Comparison of ENCODE assay signal across 24 cellular contexts in genomic region chr9:109050444-109050843, GRCh38.
"Had no signal": no experiment of that assay in that cellular context is flagged by ENCODE, and none has a peak within 500 bp of the region (broad histone marks: within the 10 kb centered on the region; RNA-seq: fewer than 3 reads in every experiment).

No MANE protein-coding gene starts in this region.

- H3K27ac ChIP-seq: heart left ventricle, neural progenitor cell, neutrophil, parathyroid adenoma, sigmoid colon, spleen, suprapubic skin, thoracic aorta, tibial artery, uterus had no signal

- H3K4me3 ChIP-seq: heart left ventricle, lung, neural progenitor cell, sigmoid colon, spleen, suprapubic skin, thoracic aorta, tibial artery, uterus had no signal

- H3K4me1 ChIP-seq: neural progenitor cell, parathyroid adenoma, sigmoid colon, spleen, suprapubic skin, uterus had no signal

- ATAC-seq: natural killer cell; stimulated activated effector memory CD8-positive, alpha-beta T cell treated with anti-CD3 and anti-CD28 coated beads, Interleukin-12 subunit alpha, Interleukin-12 subunit beta, amount 100 ng/mL, for 72 hours had no signal

- DNase-seq: heart left ventricle; hypothalamus; immature natural killer cell; kidney; mesendoderm; naive B cell; natural killer cell; nephron progenitor cell; occipital lobe; right cardiac atrium; sigmoid colon; small intestine; spleen; stimulated activated CD4-positive, alpha-beta T cell treated with anti-CD3 and anti-CD28 coated beads, Interleukin-4, amount 100 ng/mL, for 24 hours; stimulated activated naive CD4-positive, alpha-beta T cell; tibial artery; uterus had no signal

- H3K36me3 ChIP-seq: uterus had no signal

- H3K9me3 ChIP-seq: heart left ventricle, neutrophil, sigmoid colon, spleen, suprapubic skin, thoracic aorta, tibial artery, uterus had no signal

- H3K27me3 ChIP-seq: heart left ventricle, neural progenitor cell, neutrophil, sigmoid colon, spleen, suprapubic skin, tibial artery, uterus had no signal
